1 cellular context compared by ENCODE assay signal in genomic region chr15:51121631-51122225, GRCh38.
TF ChIP-seq lines count a peak whose summit lies in the region.

No MANE protein-coding gene starts in this region.

TF ChIP-seq in endothelial cell of umbilical vein, 7 proteins besides CTCF, POLR2A, EP300 and RAD21:
- TF ChIP-seq JUN (IDR thresholded peaks at IDR 0.05; ENCODE audit: borderline replicate concordance, insufficient read depth, insufficient read length, low read depth): no peak
- no peak for TF ChIP-seq MYC (IDR thresholded peaks at IDR 0.05; ENCODE audit: low read depth, low read length)
- no peak for TF ChIP-seq GATA2 (IDR thresholded peaks at IDR 0.05; ENCODE audit: insufficient read depth, insufficient read length, low read depth, low read length)
- no peak for TF ChIP-seq MAX (IDR thresholded peaks at IDR 0.05; ENCODE audit: insufficient read depth, insufficient read length)
- TF ChIP-seq FOS (IDR thresholded peaks at IDR 0.05; ENCODE audit: borderline replicate concordance, insufficient read depth, low read length): no peak
- TF ChIP-seq EZH2 (IDR thresholded peaks at IDR 0.05; ENCODE audit: borderline replicate concordance, low read depth, low read length, severe bottlenecking): no peak
- no peak for TF ChIP-seq POLR2AphosphoS5 (IDR thresholded peaks at IDR 0.05; ENCODE audit: insufficient read depth, low read depth, low read length)
TF ChIP-seq in endothelial cell of umbilical vein: peak in this region for 0.
